Comparison of ENCODE assay signal across 1 cellular context in the genomic region with DNA sequence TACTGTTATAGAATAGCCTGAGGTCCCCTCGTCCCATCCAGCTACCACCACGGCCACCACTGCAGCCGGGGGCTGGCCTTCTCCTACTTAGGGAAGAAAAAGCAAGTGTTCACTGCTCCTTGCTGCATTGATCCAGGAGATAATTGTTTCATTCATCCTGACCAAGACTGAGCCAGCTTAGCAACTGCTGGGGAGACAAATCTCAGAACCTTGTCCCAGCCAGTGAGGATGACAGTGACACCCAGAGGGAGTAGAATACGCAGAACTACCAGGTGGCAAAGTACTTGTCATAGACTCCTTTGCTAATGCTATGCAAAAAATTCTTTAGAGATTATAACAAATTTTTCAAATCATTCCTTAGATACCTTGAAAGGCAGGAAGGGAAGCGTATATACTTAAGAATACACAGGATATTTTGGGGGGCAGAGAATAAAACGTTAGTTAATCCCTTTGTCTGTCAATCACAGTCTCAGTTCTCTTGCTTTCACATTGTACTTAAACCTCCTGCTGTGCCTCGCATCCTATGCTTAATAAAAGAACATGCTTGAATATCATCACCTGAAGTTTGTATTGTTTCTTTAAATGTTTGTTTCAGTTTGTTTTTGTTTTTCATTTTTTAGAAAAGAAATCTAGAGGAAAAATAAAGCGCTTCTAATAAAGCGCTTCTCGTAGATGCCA.
TF ChIP-seq lines count a peak whose summit lies in the region.

No MANE protein-coding gene starts in this region.

TF ChIP-seq in WTC11, 78 proteins besides CTCF, POLR2A, EP300 and RAD21 (continued from another document):
- no peak for TF ChIP-seq ARID4B (CRISPR knock-in tag; IDR thresholded peaks at IDR 0.05; ENCODE audit: borderline replicate concordance)
- no peak for TF ChIP-seq GRHL2 (CRISPR knock-in tag; IDR thresholded peaks at IDR 0.05; ENCODE audit: insufficient replicate concordance, severe bottlenecking)
- no peak for TF ChIP-seq SOX15 (CRISPR knock-in tag; IDR thresholded peaks at IDR 0.05)
- no peak for TF ChIP-seq RORB (CRISPR knock-in tag; IDR thresholded peaks at IDR 0.05)
- no peak for TF ChIP-seq MAX (CRISPR knock-in tag; IDR thresholded peaks at IDR 0.05)
- TF ChIP-seq NR2C2 (CRISPR knock-in tag; IDR thresholded peaks at IDR 0.05) = no peak
